38 cellular contexts compared by ENCODE assay signal in the genomic region with DNA sequence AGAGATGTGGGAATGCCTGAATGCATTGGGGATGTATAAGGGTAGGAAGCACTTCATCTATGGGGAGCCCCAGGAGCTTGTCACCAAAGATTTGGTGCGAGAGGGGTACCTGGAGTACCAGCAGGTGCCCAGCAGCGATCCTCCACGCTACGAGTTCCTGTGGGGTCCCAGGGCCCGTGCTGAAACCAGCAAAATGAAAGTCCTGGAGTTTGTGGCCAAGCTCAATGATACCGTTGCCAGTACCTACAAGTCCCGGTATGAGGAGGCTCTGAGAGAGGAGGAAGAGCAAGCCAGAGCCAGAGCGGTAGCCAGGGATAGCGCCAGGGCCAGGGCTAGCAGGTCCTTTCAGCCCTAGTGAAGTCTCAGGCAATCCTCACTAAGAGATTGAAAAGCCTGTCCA. TPM values are rescaled to one million over a fixed set of nuclear protein-coding genes. Genes with fewer than 3 reads are reported as not detected.
"Had no signal": no experiment of that assay in that cellular context is flagged by ENCODE, and none has a peak within 500 bp of the region (broad histone marks: within the 10 kb centered on the region; RNA-seq: fewer than 3 reads in every experiment).

No MANE protein-coding gene starts in this region.

- H3K4me3 ChIP-seq: MG63 had no signal

- H3K27me3 ChIP-seq: MG63 had no signal

- H3K36me3 ChIP-seq: MG63 had no signal

- DNase-seq: Karpas-422, Kasumi-1, MG63, MM.1S, NCI-H1048, NCI-H1092, NCI-H1092 treated with DMSO at 0.1 percent for 48 hours, NCI-H1105, NCI-H1105 treated with DMSO at 0.1 percent for 48 hours, NCI-H1417, NCI-H1417 treated with DMSO at 0.1 percent for 48 hours, NCI-H1436, NCI-H1436 treated with DMSO at 0.1 percent for 48 hours, NCI-H146, NCI-H1694, NCI-H1694 treated with DMSO at 0.1 percent for 48 hours, NCI-H187, NCI-H187 treated with DMSO at 0.1 percent for 48 hours, NCI-H1930, NCI-H2029, NCI-H2029 treated with DMSO at 0.1 percent for 48 hours, NCI-H2081, NCI-H2081 treated with DMSO at 0.1 percent for 48 hours, NCI-H2107, NCI-H2171, NCI-H2171 treated with DMSO at 0.1 percent for 48 hours, NCI-H2227 treated with DMSO at 0.1 percent for 48 hours, NCI-H226, NCI-H345, NCI-H446, NCI-H446 treated with DMSO at 0.1 percent for 48 hours, NCI-H510A, NCI-H510A treated with DMSO at 0.1 percent for 48 hours, NCI-H524 had no signal

- H3K9me3 ChIP-seq: MG63 had no signal

RNA-seq across cellular contexts. Expression of gene MAGEB17, which starts 3.8 kb away (rescaled TPM):
- total RNA-seq: LHCN-M2, M059J, MCF 10A, NCI-H460 had no signal

RNA-seq across cellular contexts. Expression of gene GRPR, which starts 47.7 kb away (rescaled TPM):
- total RNA-seq: MCF 10A, NCI-H460 had no signal
